In the genomic region with DNA sequence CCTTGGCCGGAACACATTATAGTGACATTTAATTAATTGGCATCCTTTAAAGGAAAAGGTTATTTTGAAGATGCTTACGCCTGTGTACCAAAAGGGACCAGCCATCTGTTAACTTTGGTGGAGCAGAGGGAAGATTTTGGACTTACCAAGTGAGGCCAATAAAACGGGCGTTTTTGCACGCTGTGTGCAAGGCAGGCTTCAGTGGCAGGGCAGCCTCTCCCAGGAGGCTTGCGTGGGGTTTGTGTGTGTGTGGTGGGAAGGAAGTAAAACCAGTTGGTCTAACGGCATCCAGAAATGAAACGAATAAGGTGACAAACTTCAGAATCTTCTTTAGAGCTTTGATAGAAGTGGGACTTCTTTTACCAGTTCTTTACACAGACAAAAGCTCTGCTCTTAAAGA, we compare ENCODE assay signal across 1 cellular context.
TF ChIP-seq lines count a peak whose summit lies in the region.

No MANE protein-coding gene starts in this region.

TF ChIP-seq in WTC11, 78 proteins besides CTCF, POLR2A, EP300 and RAD21 (continued from another document):
- TF ChIP-seq NFYB (CRISPR knock-in tag; conservative IDR thresholded peaks at IDR 0.05; ENCODE audit: low read depth), result no peak
- TF ChIP-seq, protein P1, sequence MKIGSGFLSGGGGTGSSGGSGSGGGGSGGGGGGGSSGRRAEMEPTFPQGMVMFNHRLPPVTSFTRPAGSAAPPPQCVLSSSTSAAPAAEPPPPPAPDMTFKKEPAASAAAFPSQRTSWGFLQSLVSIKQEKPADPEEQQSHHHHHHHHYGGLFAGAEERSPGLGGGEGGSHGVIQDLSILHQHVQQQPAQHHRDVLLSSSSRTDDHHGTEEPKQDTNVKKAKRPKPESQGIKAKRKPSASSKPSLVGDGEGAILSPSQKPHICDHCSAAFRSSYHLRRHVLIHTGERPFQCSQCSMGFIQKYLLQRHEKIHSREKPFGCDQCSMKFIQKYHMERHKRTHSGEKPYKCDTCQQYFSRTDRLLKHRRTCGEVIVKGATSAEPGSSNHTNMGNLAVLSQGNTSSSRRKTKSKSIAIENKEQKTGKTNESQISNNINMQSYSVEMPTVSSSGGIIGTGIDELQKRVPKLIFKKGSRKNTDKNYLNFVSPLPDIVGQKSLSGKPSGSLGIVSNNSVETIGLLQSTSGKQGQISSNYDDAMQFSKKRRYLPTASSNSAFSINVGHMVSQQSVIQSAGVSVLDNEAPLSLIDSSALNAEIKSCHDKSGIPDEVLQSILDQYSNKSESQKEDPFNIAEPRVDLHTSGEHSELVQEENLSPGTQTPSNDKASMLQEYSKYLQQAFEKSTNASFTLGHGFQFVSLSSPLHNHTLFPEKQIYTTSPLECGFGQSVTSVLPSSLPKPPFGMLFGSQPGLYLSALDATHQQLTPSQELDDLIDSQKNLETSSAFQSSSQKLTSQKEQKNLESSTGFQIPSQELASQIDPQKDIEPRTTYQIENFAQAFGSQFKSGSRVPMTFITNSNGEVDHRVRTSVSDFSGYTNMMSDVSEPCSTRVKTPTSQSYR (CRISPR knock-in tag; IDR thresholded peaks at IDR 0.05), result no peak
- TF ChIP-seq, protein P2, sequence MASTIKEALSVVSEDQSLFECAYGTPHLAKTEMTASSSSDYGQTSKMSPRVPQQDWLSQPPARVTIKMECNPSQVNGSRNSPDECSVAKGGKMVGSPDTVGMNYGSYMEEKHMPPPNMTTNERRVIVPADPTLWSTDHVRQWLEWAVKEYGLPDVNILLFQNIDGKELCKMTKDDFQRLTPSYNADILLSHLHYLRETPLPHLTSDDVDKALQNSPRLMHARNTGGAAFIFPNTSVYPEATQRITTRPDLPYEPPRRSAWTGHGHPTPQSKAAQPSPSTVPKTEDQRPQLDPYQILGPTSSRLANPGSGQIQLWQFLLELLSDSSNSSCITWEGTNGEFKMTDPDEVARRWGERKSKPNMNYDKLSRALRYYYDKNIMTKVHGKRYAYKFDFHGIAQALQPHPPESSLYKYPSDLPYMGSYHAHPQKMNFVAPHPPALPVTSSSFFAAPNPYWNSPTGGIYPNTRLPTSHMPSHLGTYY (CRISPR knock-in tag; IDR thresholded peaks at IDR 0.05), result no peak
- TF ChIP-seq, protein P3, sequence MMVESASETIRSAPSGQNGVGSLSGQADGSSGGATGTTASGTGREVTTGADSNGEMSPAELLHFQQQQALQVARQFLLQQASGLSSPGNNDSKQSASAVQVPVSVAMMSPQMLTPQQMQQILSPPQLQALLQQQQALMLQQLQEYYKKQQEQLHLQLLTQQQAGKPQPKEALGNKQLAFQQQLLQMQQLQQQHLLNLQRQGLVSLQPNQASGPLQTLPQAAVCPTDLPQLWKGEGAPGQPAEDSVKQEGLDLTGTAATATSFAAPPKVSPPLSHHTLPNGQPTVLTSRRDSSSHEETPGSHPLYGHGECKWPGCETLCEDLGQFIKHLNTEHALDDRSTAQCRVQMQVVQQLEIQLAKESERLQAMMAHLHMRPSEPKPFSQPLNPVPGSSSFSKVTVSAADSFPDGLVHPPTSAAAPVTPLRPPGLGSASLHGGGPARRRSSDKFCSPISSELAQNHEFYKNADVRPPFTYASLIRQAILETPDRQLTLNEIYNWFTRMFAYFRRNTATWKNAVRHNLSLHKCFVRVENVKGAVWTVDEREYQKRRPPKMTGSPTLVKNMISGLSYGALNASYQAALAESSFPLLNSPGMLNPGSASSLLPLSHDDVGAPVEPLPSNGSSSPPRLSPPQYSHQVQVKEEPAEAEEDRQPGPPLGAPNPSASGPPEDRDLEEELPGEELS (CRISPR knock-in tag; IDR thresholded peaks at IDR 0.05), result no peak
- TF ChIP-seq, protein P4, sequence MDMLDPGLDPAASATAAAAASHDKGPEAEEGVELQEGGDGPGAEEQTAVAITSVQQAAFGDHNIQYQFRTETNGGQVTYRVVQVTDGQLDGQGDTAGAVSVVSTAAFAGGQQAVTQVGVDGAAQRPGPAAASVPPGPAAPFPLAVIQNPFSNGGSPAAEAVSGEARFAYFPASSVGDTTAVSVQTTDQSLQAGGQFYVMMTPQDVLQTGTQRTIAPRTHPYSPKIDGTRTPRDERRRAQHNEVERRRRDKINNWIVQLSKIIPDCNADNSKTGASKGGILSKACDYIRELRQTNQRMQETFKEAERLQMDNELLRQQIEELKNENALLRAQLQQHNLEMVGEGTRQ (CRISPR knock-in tag; IDR thresholded peaks at IDR 0.05), result no peak
- no peak for TF ChIP-seq JUN (CRISPR knock-in tag; IDR thresholded peaks at IDR 0.05)
- TF ChIP-seq ZNF396 (CRISPR knock-in tag; IDR thresholded peaks at IDR 0.05; ENCODE audit: borderline replicate concordance), result no peak
- TF ChIP-seq, protein P5, sequence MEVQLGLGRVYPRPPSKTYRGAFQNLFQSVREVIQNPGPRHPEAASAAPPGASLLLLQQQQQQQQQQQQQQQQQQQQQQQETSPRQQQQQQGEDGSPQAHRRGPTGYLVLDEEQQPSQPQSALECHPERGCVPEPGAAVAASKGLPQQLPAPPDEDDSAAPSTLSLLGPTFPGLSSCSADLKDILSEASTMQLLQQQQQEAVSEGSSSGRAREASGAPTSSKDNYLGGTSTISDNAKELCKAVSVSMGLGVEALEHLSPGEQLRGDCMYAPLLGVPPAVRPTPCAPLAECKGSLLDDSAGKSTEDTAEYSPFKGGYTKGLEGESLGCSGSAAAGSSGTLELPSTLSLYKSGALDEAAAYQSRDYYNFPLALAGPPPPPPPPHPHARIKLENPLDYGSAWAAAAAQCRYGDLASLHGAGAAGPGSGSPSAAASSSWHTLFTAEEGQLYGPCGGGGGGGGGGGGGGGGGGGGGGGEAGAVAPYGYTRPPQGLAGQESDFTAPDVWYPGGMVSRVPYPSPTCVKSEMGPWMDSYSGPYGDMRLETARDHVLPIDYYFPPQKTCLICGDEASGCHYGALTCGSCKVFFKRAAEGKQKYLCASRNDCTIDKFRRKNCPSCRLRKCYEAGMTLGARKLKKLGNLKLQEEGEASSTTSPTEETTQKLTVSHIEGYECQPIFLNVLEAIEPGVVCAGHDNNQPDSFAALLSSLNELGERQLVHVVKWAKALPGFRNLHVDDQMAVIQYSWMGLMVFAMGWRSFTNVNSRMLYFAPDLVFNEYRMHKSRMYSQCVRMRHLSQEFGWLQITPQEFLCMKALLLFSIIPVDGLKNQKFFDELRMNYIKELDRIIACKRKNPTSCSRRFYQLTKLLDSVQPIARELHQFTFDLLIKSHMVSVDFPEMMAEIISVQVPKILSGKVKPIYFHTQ (CRISPR knock-in tag; IDR thresholded peaks at IDR 0.05), result no peak
- TF ChIP-seq MXD4 (CRISPR knock-in tag; IDR thresholded peaks at IDR 0.05; ENCODE audit: borderline replicate concordance), result no peak
- TF ChIP-seq, protein P6, sequence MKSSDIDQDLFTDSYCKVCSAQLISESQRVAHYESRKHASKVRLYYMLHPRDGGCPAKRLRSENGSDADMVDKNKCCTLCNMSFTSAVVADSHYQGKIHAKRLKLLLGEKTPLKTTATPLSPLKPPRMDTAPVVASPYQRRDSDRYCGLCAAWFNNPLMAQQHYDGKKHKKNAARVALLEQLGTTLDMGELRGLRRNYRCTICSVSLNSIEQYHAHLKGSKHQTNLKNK (CRISPR knock-in tag; IDR thresholded peaks at IDR 0.05), result no peak
- TF ChIP-seq, protein P7, sequence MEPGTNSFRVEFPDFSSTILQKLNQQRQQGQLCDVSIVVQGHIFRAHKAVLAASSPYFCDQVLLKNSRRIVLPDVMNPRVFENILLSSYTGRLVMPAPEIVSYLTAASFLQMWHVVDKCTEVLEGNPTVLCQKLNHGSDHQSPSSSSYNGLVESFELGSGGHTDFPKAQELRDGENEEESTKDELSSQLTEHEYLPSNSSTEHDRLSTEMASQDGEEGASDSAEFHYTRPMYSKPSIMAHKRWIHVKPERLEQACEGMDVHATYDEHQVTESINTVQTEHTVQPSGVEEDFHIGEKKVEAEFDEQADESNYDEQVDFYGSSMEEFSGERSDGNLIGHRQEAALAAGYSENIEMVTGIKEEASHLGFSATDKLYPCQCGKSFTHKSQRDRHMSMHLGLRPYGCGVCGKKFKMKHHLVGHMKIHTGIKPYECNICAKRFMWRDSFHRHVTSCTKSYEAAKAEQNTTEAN (CRISPR knock-in tag; IDR thresholded peaks at IDR 0.05), result no peak
